Comparison of ENCODE assay signal across 8 cellular contexts in genomic region chr3:197750396-197750831, GRCh38. TPM values are rescaled to one million over a fixed set of nuclear protein-coding genes. Genes with fewer than 3 reads are reported as not detected.
DNase-seq lines count a peak whose midpoint lies in the region; ATAC-seq and TF ChIP-seq lines count a peak whose summit lies in the region.

No MANE protein-coding gene starts in this region.

- peak; percentile 42 to 46 for ATAC-seq in CD4-positive, CD25-positive, alpha-beta regulatory T cell (ENCODE audit: low read depth in 2 of 2)
- ATAC-seq in GM19438 (IDR thresholded peaks at IDR 0.05; ENCODE audit: low read depth, unreplicated experiment), result peak; percentile 48

- peaks cover 0 to 2% (median 0%) of the 10 kb centered on the region in 7 donors for H3K9me3 Mint-ChIP-seq in CD4-positive, CD25-positive, alpha-beta regulatory T cell

- WGBS in thyroid gland, 2 donors, result 0% methylated on average over 7 to 21 of the region's 43 CpGs

- H3K27ac ChIP-seq in CD4-positive, CD25-positive, alpha-beta regulatory T cell (ENCODE audit: insufficient read depth, low read length, poor library complexity, severe bottlenecking), result peak overlapping the region; percentile 91
- H3K27ac ChIP-seq in neutrophil, result peak overlapping the region; percentile 89
- H3K27ac ChIP-seq in thyroid gland, result peak overlapping the region; percentile 87 to 98 (median 95)

- H3K4me3 Mint-ChIP-seq in CD4-positive, CD25-positive, alpha-beta regulatory T cell, result peak overlapping the region; percentile 94 to 99 (median 96)

- TF ChIP-seq CTCF in neutrophil (IDR thresholded peaks at IDR 0.05) (peak; percentile 11), thyroid gland (IDR thresholded peaks at IDR 0.05) (peak in 1 of 6 experiments; percentile 19)

- H3K27me3 Mint-ChIP-seq in CD4-positive, CD25-positive, alpha-beta regulatory T cell, result peaks cover 13% of the 10 kb centered on the region

- peaks cover 47% of the 10 kb centered on the region for H3K4me1 ChIP-seq in CD4-positive, CD25-positive, alpha-beta regulatory T cell (ENCODE audit: control insufficient read depth, insufficient read depth, low read length, poor library complexity, severe bottlenecking)
- peaks cover 27 to 37% of the 10 kb centered on the region in 2 experiments for H3K4me1 ChIP-seq in neutrophil (ENCODE audit: control insufficient read depth in 1 of 2, insufficient read depth in 1 of 2, low read depth in 1 of 2, low read length in 1 of 2)
- H3K4me1 ChIP-seq in thyroid gland, result peaks cover 7 to 25% of the 10 kb centered on the region in 2 donors

- peak; percentile 39 to 78 (median 60) for DNase-seq in CD4-positive, CD25-positive, alpha-beta regulatory T cell
- DNase-seq in HK-2 (ENCODE audit: unreplicated experiment) (peak; percentile 71), SIG-M5 (lab: John Stamatoyannopoulos, UW) (peak; percentile 21), globus pallidus (ENCODE audit: low spot score) (peak; percentile 71), thyroid gland (peak; percentile 70 to 73)
- peak; percentile 44 for DNase-seq in activated naive CD4-positive, alpha-beta T cell treated with anti-CD3 and anti-CD28 coated beads, Interleukin-2, amount 50 U/mL, for 16 hours

- H3K27me3 ChIP-seq in CD4-positive, CD25-positive, alpha-beta regulatory T cell (ENCODE audit: control insufficient read depth, insufficient read depth, low read length), result no peaks in the 10 kb centered on the region
- H3K27me3 ChIP-seq in neutrophil, result no peaks in the 10 kb centered on the region
- H3K27me3 ChIP-seq in thyroid gland, result no peaks in the 10 kb centered on the region

- H3K4me1 Mint-ChIP-seq in CD4-positive, CD25-positive, alpha-beta regulatory T cell, result peaks cover 28 to 61% (median 42%) of the 10 kb centered on the region in 4 donors

- no peaks in the 10 kb centered on the region for H3K36me3 ChIP-seq in CD4-positive, CD25-positive, alpha-beta regulatory T cell (ENCODE audit: control insufficient read depth, insufficient read depth, low read length)
- no peaks in the 10 kb centered on the region for H3K36me3 ChIP-seq in neutrophil
- H3K36me3 ChIP-seq in thyroid gland, result no peaks in the 10 kb centered on the region

- H3K27ac Mint-ChIP-seq in CD4-positive, CD25-positive, alpha-beta regulatory T cell, result peak overlapping the region; percentile 93 to 96 (median 96)

- peak overlapping the region; percentile 87 for H3K4me3 ChIP-seq in CD4-positive, CD25-positive, alpha-beta regulatory T cell (ENCODE audit: low read depth, low read length)
- H3K4me3 ChIP-seq in neutrophil (ENCODE audit: low read depth in 1 of 2, low read length in 1 of 2) (peak overlapping the region; percentile 79 to 93), thyroid gland (replicated peaks in 1 of 3) (peak overlapping the region; percentile 33 to 84 (median 37))

- no peaks in the 10 kb centered on the region for H3K9me3 ChIP-seq in CD4-positive, CD25-positive, alpha-beta regulatory T cell (ENCODE audit: control insufficient read depth in 2 of 2, low read length in 2 of 2)
- no peaks in the 10 kb centered on the region for H3K9me3 ChIP-seq in neutrophil
- H3K9me3 ChIP-seq in thyroid gland, result no peaks in the 10 kb centered on the region

- intact Hi-C loops in thyroid gland (cut with DNase I), result no loop called here

- peaks cover 3% of the 10 kb centered on the region for H3K36me3 Mint-ChIP-seq in CD4-positive, CD25-positive, alpha-beta regulatory T cell

- TF ChIP-seq POLR2A in thyroid gland (IDR thresholded peaks at IDR 0.05), result peak in 1 of 2 donors; percentile 43

RNA-seq across cellular contexts. Expression of gene FYTTD1, which starts 0.7 kb away (rescaled TPM):
- total RNA-seq in CD4-positive, CD25-positive, alpha-beta regulatory T cell, result 42.2 TPM
- polyA plus RNA-seq in CD4-positive, CD25-positive, alpha-beta regulatory T cell, result 10 to 100 TPM; 75.5 to 91.0 (median 85.8) TPM
- total RNA-seq in thyroid gland, result 10 to 100 TPM; 34.2 to 46.2 (median 40.3) TPM

RNA-seq across cellular contexts. Expression of gene RUBCN, which starts 13.7 kb away (rescaled TPM):
- 58.5 TPM for total RNA-seq in CD4-positive, CD25-positive, alpha-beta regulatory T cell
- polyA plus RNA-seq in CD4-positive, CD25-positive, alpha-beta regulatory T cell, result 10 to 100 TPM; 17.5 to 28.2 (median 19.5) TPM
- total RNA-seq in thyroid gland, result 10 to 100 TPM; 36.8 to 56.7 (median 46.4) TPM

RNA-seq across cellular contexts. Expression of gene LRCH3, which starts 40.6 kb away (rescaled TPM):
- 66.1 TPM for total RNA-seq in CD4-positive, CD25-positive, alpha-beta regulatory T cell
- 10 to 100 TPM; 12.2 to 19.6 (median 16.1) TPM for polyA plus RNA-seq in CD4-positive, CD25-positive, alpha-beta regulatory T cell
- 10 to 100 TPM; 36.7 to 68.3 (median 54.9) TPM for total RNA-seq in thyroid gland

Comparison
In these comparisons a context has a peak if more than half of its experiments do, and no peak if none do; other contexts are left out.
1. Peak in every context shown above with its lines: DNase-seq, ATAC-seq, H3K4me3 ChIP-seq and H3K27ac ChIP-seq.
2. DNase-seq: peak in every context shown above with its lines; median percentile 72 in thyroid gland; 71 in HK-2; 71 in globus pallidus; 60 in CD4-positive, CD25-positive, alpha-beta regulatory T cell; 44 in activated naive CD4-positive, alpha-beta T cell treated with anti-CD3 and anti-CD28 coated beads, Interleukin-2, amount 50 U/mL, for 16 hours; 21 in SIG-M5.
3. H3K4me3 ChIP-seq: peak in every context shown above with its lines; median percentile 87 in CD4-positive, CD25-positive, alpha-beta regulatory T cell; 86 in neutrophil; 37 in thyroid gland.